In the genomic region with DNA sequence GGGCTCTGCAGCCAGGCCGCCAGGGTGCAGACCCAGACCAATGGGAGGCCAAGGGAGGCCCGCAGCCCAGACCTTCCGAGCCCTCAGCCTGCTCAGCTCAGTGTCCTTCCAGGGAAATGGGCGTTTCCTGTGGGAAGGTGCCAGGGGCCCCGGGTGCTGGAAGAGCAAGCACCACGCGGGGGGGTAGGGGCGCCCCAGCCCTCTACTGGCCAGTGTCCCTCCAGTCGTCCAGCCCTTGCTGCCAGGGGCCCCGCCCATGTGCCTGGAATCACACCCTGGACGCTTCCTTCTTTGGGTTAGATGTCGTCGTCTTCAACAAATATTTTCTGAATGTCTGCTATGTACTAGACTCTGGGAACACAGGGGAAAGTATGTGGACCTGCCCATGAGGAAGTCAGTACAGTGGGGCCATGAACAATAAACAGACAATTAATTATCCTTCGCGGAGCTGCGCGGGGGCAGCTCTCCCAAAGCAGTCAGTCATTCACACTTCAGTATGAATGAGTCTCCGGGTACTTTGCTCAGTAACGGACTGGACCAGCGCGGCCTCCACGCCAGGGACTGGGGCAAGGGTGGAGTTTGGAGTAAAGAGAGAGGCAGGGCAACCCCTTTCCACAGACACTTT, we compare ENCODE assay signal across 10 cellular contexts.
A peak's percentile ranks its signal among the peaks of the same experiment; 100 is the strongest.
DNase-seq lines count a peak whose midpoint lies in the region; ATAC-seq and TF ChIP-seq lines count a peak whose summit lies in the region.
"Had no signal": no experiment of that assay in that cellular context is flagged by ENCODE, and none has a peak within 500 bp of the region (broad histone marks: within the 10 kb centered on the region; RNA-seq: fewer than 3 reads in every experiment).

No MANE protein-coding gene starts in this region.

- H2AFZ ChIP-seq in GM23248 (peak overlapping the region; percentile 75), smooth muscle cell (ENCODE audit: low read depth) (peak overlapping the region; percentile 42)

- H3K27me3 Mint-ChIP-seq in activated T-helper 1 cell treated with anti-CD3 and anti-CD28 coated beads, Interleukin-12 subunit alpha, Interleukin-12 subunit beta, Interleukin-2, Interleukin-4 antibody, amounts not matched to agents 30 ng/mL and 10 ng/mL and 1 ng/mL, durations not matched to agents 14 hours and 24 hours and 36 hours (ENCODE audit: insufficient read depth): peaks cover 3% of the 10 kb centered on the region

- intact Hi-C loops in breast epithelium (cut with DNase I; ENCODE audit: low total_unique reads): no loop called here
- intact Hi-C loops in activated T-helper 1 cell treated with anti-CD3 and anti-CD28 coated beads, Interleukin-12 subunit alpha, Interleukin-12 subunit beta, Interleukin-2, Interleukin-4 antibody, amounts not matched to agents 30 ng/mL and 10 ng/mL and 1 ng/mL, durations not matched to agents 14 hours and 24 hours and 36 hours (cut with micrococcal nuclease): no loop called here

- peaks cover 48% of the 10 kb centered on the region for H3K9me3 Mint-ChIP-seq in activated T-helper 1 cell treated with anti-CD3 and anti-CD28 coated beads, Interleukin-12 subunit alpha, Interleukin-12 subunit beta, Interleukin-2, Interleukin-4 antibody, amounts not matched to agents 30 ng/mL and 10 ng/mL and 1 ng/mL, durations not matched to agents 14 hours and 24 hours and 36 hours

- no peaks in the 10 kb centered on the region for H3K9me2 ChIP-seq in GM23248 (ENCODE audit: insufficient read depth)

- H3K36me3 Mint-ChIP-seq in activated T-helper 1 cell treated with anti-CD3 and anti-CD28 coated beads, Interleukin-12 subunit alpha, Interleukin-12 subunit beta, Interleukin-2, Interleukin-4 antibody, amounts not matched to agents 30 ng/mL and 10 ng/mL and 1 ng/mL, durations not matched to agents 14 hours and 24 hours and 36 hours (ENCODE audit: low read depth): peaks cover 2% of the 10 kb centered on the region

- H3K4me2 ChIP-seq in GM23248 (ENCODE audit: unreplicated experiment) (peak overlapping the region; percentile 69), smooth muscle cell (peak overlapping the region; percentile 30)

- in situ Hi-C loops in GM23248 (cut with MboI): no loop called here

- no peak overlapping the region for H3K27ac Mint-ChIP-seq in activated T-helper 1 cell treated with anti-CD3 and anti-CD28 coated beads, Interleukin-12 subunit alpha, Interleukin-12 subunit beta, Interleukin-2, Interleukin-4 antibody, amounts not matched to agents 30 ng/mL and 10 ng/mL and 1 ng/mL, durations not matched to agents 14 hours and 24 hours and 36 hours
- H3K27ac Mint-ChIP-seq: activated CD8-positive, alpha-beta T cell treated with anti-CD3 and anti-CD28 coated beads, Interleukin-2, amount 10 ng/mL, durations not matched to agents 7 days and 5 days had no signal

- H3K4me3 Mint-ChIP-seq in activated T-helper 1 cell treated with anti-CD3 and anti-CD28 coated beads, Interleukin-12 subunit alpha, Interleukin-12 subunit beta, Interleukin-2, Interleukin-4 antibody, amounts not matched to agents 30 ng/mL and 10 ng/mL and 1 ng/mL, durations not matched to agents 14 hours and 24 hours and 36 hours: no peak overlapping the region
- H3K4me3 Mint-ChIP-seq: activated CD8-positive, alpha-beta T cell treated with anti-CD3 and anti-CD28 coated beads, Interleukin-2, amount 10 ng/mL, durations not matched to agents 7 days and 5 days had no signal

- ATAC-seq in HG03469 (IDR thresholded peaks at IDR 0.05; ENCODE audit: unreplicated experiment) (no peak), GM19328 (IDR thresholded peaks at IDR 0.05; ENCODE audit: unreplicated experiment) (no peak)

- WGBS in GM23248 (ENCODE audit: low coverage in 1 of 2, low lambda C conversion rate in 2 of 2, missing lambda C conversion rate in 2 of 2), 2 experiments: 4% methylated on average over 22 of the region's 22 CpGs
- WGBS in smooth muscle cell (ENCODE audit: low lambda C conversion rate): 60% methylated on average over 20 of the region's 22 CpGs

- peaks cover 9% of the 10 kb centered on the region; the same call in 1 of the 2 replicates for H3F3A ChIP-seq in GM23248 (ENCODE audit: insufficient read depth)
- H3F3A ChIP-seq in smooth muscle cell (ENCODE audit: low read depth): peaks cover 5% of the 10 kb centered on the region

- H3K4me1 ChIP-seq in GM23248 (ENCODE audit: insufficient read depth): peaks cover 21% of the 10 kb centered on the region
- peaks cover 15 to 22% of the 10 kb centered on the region in 2 donors for H3K4me1 ChIP-seq in breast epithelium
- peaks cover 13% of the 10 kb centered on the region for H3K4me1 ChIP-seq in smooth muscle cell (ENCODE audit: low read depth)

- H3K27ac ChIP-seq in GM23248: peak overlapping the region; percentile 94
- peak overlapping the region; percentile 95 to 98 for H3K27ac ChIP-seq in breast epithelium
- peak overlapping the region; percentile 84 for H3K27ac ChIP-seq in smooth muscle cell (ENCODE audit: low read depth)

- H3K9me3 ChIP-seq in GM23248 (ENCODE audit: low read depth) (no peaks in the 10 kb centered on the region), breast epithelium (peaks cover 0 to 8% of the 10 kb centered on the region in 2 donors), smooth muscle cell (replicated peaks; ENCODE audit: low read depth) (peaks cover 6% of the 10 kb centered on the region)

- H3K36me3 ChIP-seq in GM23248 (ENCODE audit: low read depth) (no peaks in the 10 kb centered on the region), breast epithelium (no peaks in the 10 kb centered on the region), smooth muscle cell (ENCODE audit: low read depth) (no peaks in the 10 kb centered on the region)

- no peaks in the 10 kb centered on the region for H4K20me1 ChIP-seq in GM23248 (ENCODE audit: insufficient read depth)
- no peaks in the 10 kb centered on the region for H4K20me1 ChIP-seq in smooth muscle cell (ENCODE audit: low read depth)

- DNase-seq in GM23248: peak; percentile 80
- peak; percentile 78 to 93 for DNase-seq in breast epithelium (ENCODE audit: low spot score in 2 of 2)
- DNase-seq in kidney tubule cell (ENCODE audit: low spot score): peak; percentile 31
- DNase-seq in smooth muscle cell (lab: John Stamatoyannopoulos, UW; ENCODE audit: unreplicated experiment): no peak
- no peak for DNase-seq in activated T-helper 1 cell treated with anti-CD3 and anti-CD28 coated beads, Interleukin-12 subunit alpha, Interleukin-12 subunit beta, Interleukin-2, Interleukin-4 antibody, amounts not matched to agents 30 ng/mL and 10 ng/mL and 1 ng/mL, durations not matched to agents 14 hours and 24 hours and 36 hours (ENCODE audit: low spot score)
- DNase-seq in stimulated activated CD4-positive, alpha-beta T cell treated with anti-CD3 and anti-CD28 coated beads, Interleukin-2, amount 100 ng/mL, for 48 hours: no peak
- DNase-seq: activated CD8-positive, alpha-beta T cell treated with anti-CD3 and anti-CD28 coated beads, Interleukin-2, amount 10 ng/mL, durations not matched to agents 7 days and 5 days; NCI-H524 had no signal

- H3K4me3 ChIP-seq in GM23248 (peak overlapping the region; percentile 46), breast epithelium (peak overlapping the region; percentile 9 to 58 (median 36)), smooth muscle cell (no peak overlapping the region)

- H3K79me2 ChIP-seq in GM23248 (ENCODE audit: insufficient read depth) (no peaks in the 10 kb centered on the region), smooth muscle cell (ENCODE audit: low read depth) (no peaks in the 10 kb centered on the region)

- TF ChIP-seq CTCF in breast epithelium (IDR thresholded peaks at IDR 0.05) (peak in 1 of 3 donors; percentile 26), smooth muscle cell (IDR thresholded peaks at IDR 0.05; ENCODE audit: borderline replicate concordance, insufficient read depth, poor library complexity, severe bottlenecking) (no peak)

- H3K4me1 Mint-ChIP-seq in activated T-helper 1 cell treated with anti-CD3 and anti-CD28 coated beads, Interleukin-12 subunit alpha, Interleukin-12 subunit beta, Interleukin-2, Interleukin-4 antibody, amounts not matched to agents 30 ng/mL and 10 ng/mL and 1 ng/mL, durations not matched to agents 14 hours and 24 hours and 36 hours (ENCODE audit: low read depth): no peaks in the 10 kb centered on the region

- H3K9ac ChIP-seq in GM23248 (peak overlapping the region; percentile 79), smooth muscle cell (ENCODE audit: low read depth) (peak overlapping the region; percentile 51)

- H3K27me3 ChIP-seq in GM23248 (replicated peaks; ENCODE audit: insufficient read depth): no peaks in the 10 kb centered on the region
- H3K27me3 ChIP-seq in breast epithelium: no peaks in the 10 kb centered on the region
- no peaks in the 10 kb centered on the region for H3K27me3 ChIP-seq in smooth muscle cell (ENCODE audit: low read depth)

- TF ChIP-seq POLR2A in breast epithelium (IDR thresholded peaks at IDR 0.05): no peak

Comparison
In these comparisons a context has a peak if more than half of its experiments do, and no peak if none do; other contexts are left out.
1. DNase-seq: peak in GM23248 (single experiment), breast epithelium (2 of 2) and kidney tubule cell (single experiment); none in smooth muscle cell (single experiment), activated T-helper 1 cell treated with anti-CD3 and anti-CD28 coated beads, Interleukin-12 subunit alpha, Interleukin-12 subunit beta, Interleukin-2, Interleukin-4 antibody, amounts not matched to agents 30 ng/mL and 10 ng/mL and 1 ng/mL, durations not matched to agents 14 hours and 24 hours and 36 hours (single experiment) and stimulated activated CD4-positive, alpha-beta T cell treated with anti-CD3 and anti-CD28 coated beads, Interleukin-2, amount 100 ng/mL, for 48 hours (0 of 2).
2. Peak in every context shown above with its lines, with median percentiles within 50 percentile points of each other: H3K27ac ChIP-seq.